In the genomic region with DNA sequence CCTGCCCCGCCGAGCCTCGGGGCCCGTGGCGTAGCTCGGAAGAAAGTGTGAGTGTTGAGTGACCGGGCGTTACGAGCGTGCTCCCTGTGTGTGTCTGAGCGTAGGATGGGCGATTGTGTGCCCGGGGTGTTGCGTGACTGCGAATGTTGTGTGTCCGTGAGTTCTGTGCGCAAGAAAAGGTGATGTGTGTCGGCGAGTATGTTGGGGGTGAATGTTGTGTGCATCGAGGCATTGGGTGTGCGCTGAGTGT, we compare ENCODE assay signal across 8 cellular contexts. TPM values are rescaled to one million over a fixed set of nuclear protein-coding genes. Genes with fewer than 3 reads are reported as not detected.
DNase-seq lines count a peak whose midpoint lies in the region; TF ChIP-seq lines count a peak whose summit lies in the region.

No MANE protein-coding gene starts in this region.

- peaks cover 7% of the 10 kb centered on the region for H3K79me1 ChIP-seq in mesenchymal stem cell (replicated peaks; ENCODE audit: low read length, poor library complexity, severe bottlenecking)

- H3K36me3 Mint-ChIP-seq in activated naive CD4-positive, alpha-beta T cell treated with anti-CD3 and anti-CD28 coated beads, Interleukin-2, amount 50 U/mL, for 24 hours = no peaks in the 10 kb centered on the region

- H3K36me3 ChIP-seq in mesenchymal stem cell (ENCODE audit: control insufficient read depth in 1 of 2, insufficient read depth in 2 of 2, low read depth in 1 of 2, low read length in 2 of 2) (no peaks in the 10 kb centered on the region), urinary bladder (ENCODE audit: insufficient read depth) (no peaks in the 10 kb centered on the region)

- H2AFZ ChIP-seq in mesenchymal stem cell (ENCODE audit: low read depth, low read length) = no peak overlapping the region

- peak overlapping the region; percentile 10 for H3K27ac Mint-ChIP-seq in activated naive CD4-positive, alpha-beta T cell treated with anti-CD3 and anti-CD28 coated beads, Interleukin-2, amount 50 U/mL, for 24 hours

- H3K27me3 Mint-ChIP-seq in activated naive CD4-positive, alpha-beta T cell treated with anti-CD3 and anti-CD28 coated beads, Interleukin-2, amount 50 U/mL, for 24 hours = peaks cover 35% of the 10 kb centered on the region

- peak overlapping the region in 1 of 2 experiments; percentile 81 for H3K23ac ChIP-seq in mesenchymal stem cell (ENCODE audit: low read length in 2 of 2)

- no peak overlapping the region for H2BK120ac ChIP-seq in mesenchymal stem cell (ENCODE audit: low read depth, low read length)

- peaks cover 25% of the 10 kb centered on the region for H3K4me1 ChIP-seq in mesenchymal stem cell (ENCODE audit: control insufficient read depth, insufficient read depth, low read depth, low read length)
- H3K4me1 ChIP-seq in urinary bladder (ENCODE audit: insufficient read depth) = no peaks in the 10 kb centered on the region

- peak overlapping the region; percentile 83 for H3K4me3 Mint-ChIP-seq in activated naive CD4-positive, alpha-beta T cell treated with anti-CD3 and anti-CD28 coated beads, Interleukin-2, amount 50 U/mL, for 24 hours

- H3K27me3 ChIP-seq in mesenchymal stem cell (ENCODE audit: control insufficient read depth in 1 of 2, insufficient read depth in 1 of 2, low read length in 2 of 2) = peaks cover 0 to 19% of the 10 kb centered on the region in 2 experiments

- H3K14ac ChIP-seq in mesenchymal stem cell (ENCODE audit: low read length in 2 of 2) = peak overlapping the region in 1 of 2 experiments; percentile 3

- no peak for DNase-seq in activated naive CD4-positive, alpha-beta T cell treated with anti-CD3 and anti-CD28 coated beads, Interleukin-2, amount 50 U/mL, for 16 hours
- DNase-seq in astrocyte of the spinal cord (ENCODE audit: low read depth, low spot score) (peak; percentile 29), mesenchymal stem cell (no peak), epidermal melanocyte (ENCODE audit: insufficient read length, low spot score) (no peak), DMS53 treated with DMSO at 0.1 percent for 48 hours (lab: John Stamatoyannopoulos, UW; ENCODE audit: unreplicated experiment) (no peak)
- DNase-seq in stimulated activated naive CD4-positive, alpha-beta T cell treated with Interleukin-2 at 50 U/mL for 16 hours (lab: John Stamatoyannopoulos, UW) = no peak

- peak overlapping the region; percentile 60 for H3K4me3 ChIP-seq in astrocyte of the spinal cord (ENCODE audit: low read depth, low read length)
- H3K4me3 ChIP-seq in mesenchymal stem cell (ENCODE audit: insufficient read depth in 1 of 2, low read depth in 1 of 2, low read length in 2 of 2) = peak overlapping the region; percentile 69 to 87
- peak overlapping the region; percentile 59 for H3K4me3 ChIP-seq in urinary bladder (ENCODE audit: low read depth, low read length)

- whole genome bisulfite sequencing in mesenchymal stem cell = 3% methylated on average over 21 of the region's 21 CpGs
- under 1% methylated on average over 21 of the region's 21 CpGs for WGBS in urinary bladder

- no peak for TF ChIP-seq CTCF in astrocyte of the spinal cord (IDR thresholded peaks at IDR 0.05; ENCODE audit: low read depth, low read length)

- in situ Hi-C loops in astrocyte of the spinal cord (cut with HindIII; ENCODE audit: low sequenced_read_pairs) = loop anchor here (25.0 kb wide), 3 partner anchors 151 to 1676 kb away; partner anchors contain the start of gene SDC3

- H4K8ac ChIP-seq in mesenchymal stem cell (ENCODE audit: low read length) = peak overlapping the region; percentile 36

- no peak overlapping the region for H2BK15ac ChIP-seq in mesenchymal stem cell (ENCODE audit: low read depth, poor library complexity, severe bottlenecking)

- no peak overlapping the region for H3K4ac ChIP-seq in mesenchymal stem cell (ENCODE audit: low read depth in 1 of 2, low read length in 2 of 2)

- H3K27ac ChIP-seq in mesenchymal stem cell (ENCODE audit: low read length, poor library complexity, severe bottlenecking) = no peak overlapping the region
- peak overlapping the region; percentile 5 for H3K27ac ChIP-seq in urinary bladder (ENCODE audit: low read depth)

- H3K9me3 ChIP-seq in mesenchymal stem cell (ENCODE audit: control insufficient read depth, low read length) = no peaks in the 10 kb centered on the region

- peak overlapping the region in 1 of 2 experiments; percentile 17 for H2BK12ac ChIP-seq in mesenchymal stem cell (ENCODE audit: low read length in 2 of 2)

- H3K9ac ChIP-seq in mesenchymal stem cell (ENCODE audit: low read length) = peak overlapping the region; percentile 85

- H2BK5ac ChIP-seq in mesenchymal stem cell (ENCODE audit: low read depth, low read length, poor library complexity, severe bottlenecking) = no peak overlapping the region

- H3K4me1 Mint-ChIP-seq in activated naive CD4-positive, alpha-beta T cell treated with anti-CD3 and anti-CD28 coated beads, Interleukin-2, amount 50 U/mL, for 24 hours = peaks cover 18% of the 10 kb centered on the region

- peak overlapping the region; percentile 31 to 46 for H3K18ac ChIP-seq in mesenchymal stem cell (ENCODE audit: low read depth in 1 of 2, low read length in 2 of 2)

- H4K91ac ChIP-seq in mesenchymal stem cell (ENCODE audit: low read length) = no peak overlapping the region

- peak overlapping the region; percentile 81 for H3K4me2 ChIP-seq in mesenchymal stem cell (ENCODE audit: low read length, poor library complexity, severe bottlenecking)

- no peak overlapping the region for H2AK5ac ChIP-seq in mesenchymal stem cell (ENCODE audit: low read length, severe bottlenecking)

- H3K9me3 Mint-ChIP-seq in activated naive CD4-positive, alpha-beta T cell treated with anti-CD3 and anti-CD28 coated beads, Interleukin-2, amount 50 U/mL, for 24 hours = no peaks in the 10 kb centered on the region

RNA-seq across cellular contexts. Expression of gene PTPRU, which starts 0.3 kb away (rescaled TPM):
- 10.1 TPM for polyA plus RNA-seq in mesenchymal stem cell (2013, experiment 1 of 2)
- 9.8 TPM for polyA plus RNA-seq in mesenchymal stem cell (2013, experiment 2 of 2)
- 11.7 TPM for total RNA-seq in urinary bladder
- 17.1 TPM for polyA plus RNA-seq in urinary bladder

RNA-seq across cellular contexts. Expression of gene MECR, which starts 5.9 kb away (rescaled TPM):
- polyA plus RNA-seq in mesenchymal stem cell (2013, experiment 1 of 2) = 17.2 TPM
- polyA plus RNA-seq in mesenchymal stem cell (2013, experiment 2 of 2) = 18.3 TPM
- 17.0 TPM for total RNA-seq in urinary bladder
- 17.6 TPM for polyA plus RNA-seq in urinary bladder

RNA-seq across cellular contexts. Expression of gene SRSF4, which starts 55.0 kb away (rescaled TPM):
- polyA plus RNA-seq in mesenchymal stem cell (2013, experiment 1 of 2) = 52.4 TPM
- 51.7 TPM for polyA plus RNA-seq in mesenchymal stem cell (2013, experiment 2 of 2)
- 57.3 TPM for total RNA-seq in urinary bladder
- 88.1 TPM for polyA plus RNA-seq in urinary bladder
